ENCODE assay signal across 1 cellular context in genomic region chr18:58668897-58669296, GRCh38.
A peak's percentile ranks its signal among the peaks of the same experiment; 100 is the strongest.
TF ChIP-seq lines count a peak whose summit lies in the region.

No MANE protein-coding gene starts in this region.

TF ChIP-seq in endothelial cell of umbilical vein, 7 proteins besides CTCF, POLR2A, EP300 and RAD21:
- TF ChIP-seq POLR2AphosphoS5 (IDR thresholded peaks at IDR 0.05; ENCODE audit: insufficient read depth, low read depth, low read length): no peak
- TF ChIP-seq JUN (IDR thresholded peaks at IDR 0.05; ENCODE audit: borderline replicate concordance, insufficient read depth, insufficient read length, low read depth): peak; percentile 53
- TF ChIP-seq MYC (IDR thresholded peaks at IDR 0.05; ENCODE audit: low read depth, low read length): no peak
- no peak for TF ChIP-seq MAX (IDR thresholded peaks at IDR 0.05; ENCODE audit: insufficient read depth, insufficient read length)
- TF ChIP-seq FOS (IDR thresholded peaks at IDR 0.05; ENCODE audit: borderline replicate concordance, insufficient read depth, low read length): peak; percentile 77
- TF ChIP-seq GATA2 (IDR thresholded peaks at IDR 0.05; ENCODE audit: insufficient read depth, insufficient read length, low read depth, low read length): peak; percentile 85
- no peak for TF ChIP-seq EZH2 (IDR thresholded peaks at IDR 0.05; ENCODE audit: borderline replicate concordance, low read depth, low read length, severe bottlenecking)
TF ChIP-seq in endothelial cell of umbilical vein: peak in this region for 3.
